In the genomic region with DNA sequence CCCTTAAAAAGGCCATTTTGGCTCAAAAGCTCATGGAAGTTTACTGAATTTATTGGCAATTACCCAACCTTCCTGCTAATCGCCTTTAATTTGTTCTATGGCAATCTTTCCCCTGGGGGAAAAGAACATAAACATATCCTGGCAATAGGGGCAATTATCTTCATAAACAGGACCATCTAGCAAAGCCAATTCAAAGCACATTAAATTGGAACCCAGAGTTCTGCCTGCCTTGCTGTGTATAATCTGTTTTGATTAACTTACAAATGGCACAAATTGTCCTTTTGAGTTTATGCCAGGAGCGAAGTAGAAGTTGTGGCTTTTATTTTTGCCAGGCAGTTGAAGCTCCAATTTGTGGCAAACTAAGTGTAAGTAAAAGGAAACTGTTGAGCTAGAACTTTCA, we compare ENCODE assay signal across 1 cellular context.
A peak's percentile ranks its signal among the peaks of the same experiment; 100 is the strongest.
TF ChIP-seq lines count a peak whose summit lies in the region.

No MANE protein-coding gene starts in this region.

TF ChIP-seq in SK-N-SH, 30 proteins besides CTCF, POLR2A, EP300 and RAD21 (continued from another document):
- TF ChIP-seq TAF1 (IDR thresholded peaks at IDR 0.05; ENCODE audit: borderline replicate concordance, low read depth, low read length) (no peak), TCF12 (IDR thresholded peaks at IDR 0.05) (no peak), ELF1 (IDR thresholded peaks at IDR 0.05) (no peak), TEAD4 (IDR thresholded peaks at IDR 0.05; ENCODE audit: borderline replicate concordance, insufficient read depth) (no peak), FOXJ3 (CRISPR knock-in tag; IDR thresholded peaks at IDR 0.05) (no peak), GATA2 (CRISPR knock-in tag; IDR thresholded peaks at IDR 0.05) (no peak), FOSL2 (IDR thresholded peaks at IDR 0.05; ENCODE audit: borderline replicate concordance, low read depth) (no peak), JUND (IDR thresholded peaks at IDR 0.05) (no peak), RFX5 (IDR thresholded peaks at IDR 0.05; ENCODE audit: low read length) (no peak), RXRA (IDR thresholded peaks at IDR 0.05; ENCODE audit: borderline replicate concordance, low read depth) (no peak), MEF2A (IDR thresholded peaks at IDR 0.05; ENCODE audit: borderline replicate concordance, low read depth) (no peak), NFIC (IDR thresholded peaks at IDR 0.05; ENCODE audit: borderline replicate concordance) (peak; percentile 21; the same call in 1 of the 2 replicates), SMC3 (IDR thresholded peaks at IDR 0.05; ENCODE audit: low read depth, low read length) (no peak), MXI1 (IDR thresholded peaks at IDR 0.05; ENCODE audit: low read depth, low read length) (0 out of 2 replicates have a peak, but pooled peaks have one; percentile 12)
- TF ChIP-seq, protein P1, sequence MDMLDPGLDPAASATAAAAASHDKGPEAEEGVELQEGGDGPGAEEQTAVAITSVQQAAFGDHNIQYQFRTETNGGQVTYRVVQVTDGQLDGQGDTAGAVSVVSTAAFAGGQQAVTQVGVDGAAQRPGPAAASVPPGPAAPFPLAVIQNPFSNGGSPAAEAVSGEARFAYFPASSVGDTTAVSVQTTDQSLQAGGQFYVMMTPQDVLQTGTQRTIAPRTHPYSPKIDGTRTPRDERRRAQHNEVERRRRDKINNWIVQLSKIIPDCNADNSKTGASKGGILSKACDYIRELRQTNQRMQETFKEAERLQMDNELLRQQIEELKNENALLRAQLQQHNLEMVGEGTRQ (IDR thresholded peaks at IDR 0.05; ENCODE audit: borderline replicate concordance, low read depth, low read length): no peak
- TF ChIP-seq, protein P2, sequence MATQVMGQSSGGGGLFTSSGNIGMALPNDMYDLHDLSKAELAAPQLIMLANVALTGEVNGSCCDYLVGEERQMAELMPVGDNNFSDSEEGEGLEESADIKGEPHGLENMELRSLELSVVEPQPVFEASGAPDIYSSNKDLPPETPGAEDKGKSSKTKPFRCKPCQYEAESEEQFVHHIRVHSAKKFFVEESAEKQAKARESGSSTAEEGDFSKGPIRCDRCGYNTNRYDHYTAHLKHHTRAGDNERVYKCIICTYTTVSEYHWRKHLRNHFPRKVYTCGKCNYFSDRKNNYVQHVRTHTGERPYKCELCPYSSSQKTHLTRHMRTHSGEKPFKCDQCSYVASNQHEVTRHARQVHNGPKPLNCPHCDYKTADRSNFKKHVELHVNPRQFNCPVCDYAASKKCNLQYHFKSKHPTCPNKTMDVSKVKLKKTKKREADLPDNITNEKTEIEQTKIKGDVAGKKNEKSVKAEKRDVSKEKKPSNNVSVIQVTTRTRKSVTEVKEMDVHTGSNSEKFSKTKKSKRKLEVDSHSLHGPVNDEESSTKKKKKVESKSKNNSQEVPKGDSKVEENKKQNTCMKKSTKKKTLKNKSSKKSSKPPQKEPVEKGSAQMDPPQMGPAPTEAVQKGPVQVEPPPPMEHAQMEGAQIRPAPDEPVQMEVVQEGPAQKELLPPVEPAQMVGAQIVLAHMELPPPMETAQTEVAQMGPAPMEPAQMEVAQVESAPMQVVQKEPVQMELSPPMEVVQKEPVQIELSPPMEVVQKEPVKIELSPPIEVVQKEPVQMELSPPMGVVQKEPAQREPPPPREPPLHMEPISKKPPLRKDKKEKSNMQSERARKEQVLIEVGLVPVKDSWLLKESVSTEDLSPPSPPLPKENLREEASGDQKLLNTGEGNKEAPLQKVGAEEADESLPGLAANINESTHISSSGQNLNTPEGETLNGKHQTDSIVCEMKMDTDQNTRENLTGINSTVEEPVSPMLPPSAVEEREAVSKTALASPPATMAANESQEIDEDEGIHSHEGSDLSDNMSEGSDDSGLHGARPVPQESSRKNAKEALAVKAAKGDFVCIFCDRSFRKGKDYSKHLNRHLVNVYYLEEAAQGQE (IDR thresholded peaks at IDR 0.05; ENCODE audit: low read depth, low read length): no peak
- TF ChIP-seq, protein P3, sequence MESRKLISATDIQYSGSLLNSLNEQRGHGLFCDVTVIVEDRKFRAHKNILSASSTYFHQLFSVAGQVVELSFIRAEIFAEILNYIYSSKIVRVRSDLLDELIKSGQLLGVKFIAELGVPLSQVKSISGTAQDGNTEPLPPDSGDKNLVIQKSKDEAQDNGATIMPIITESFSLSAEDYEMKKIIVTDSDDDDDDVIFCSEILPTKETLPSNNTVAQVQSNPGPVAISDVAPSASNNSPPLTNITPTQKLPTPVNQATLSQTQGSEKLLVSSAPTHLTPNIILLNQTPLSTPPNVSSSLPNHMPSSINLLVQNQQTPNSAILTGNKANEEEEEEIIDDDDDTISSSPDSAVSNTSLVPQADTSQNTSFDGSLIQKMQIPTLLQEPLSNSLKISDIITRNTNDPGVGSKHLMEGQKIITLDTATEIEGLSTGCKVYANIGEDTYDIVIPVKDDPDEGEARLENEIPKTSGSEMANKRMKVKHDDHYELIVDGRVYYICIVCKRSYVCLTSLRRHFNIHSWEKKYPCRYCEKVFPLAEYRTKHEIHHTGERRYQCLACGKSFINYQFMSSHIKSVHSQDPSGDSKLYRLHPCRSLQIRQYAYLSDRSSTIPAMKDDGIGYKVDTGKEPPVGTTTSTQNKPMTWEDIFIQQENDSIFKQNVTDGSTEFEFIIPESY (IDR thresholded peaks at IDR 0.05; ENCODE audit: borderline replicate concordance, low read depth): no peak
